ENCODE assay signal across 1 cellular context in genomic region chr13:46354143-46355087, GRCh38.
TF ChIP-seq lines count a peak whose summit lies in the region.

No MANE protein-coding gene starts in this region.

TF ChIP-seq in K562, 482 proteins besides CTCF, POLR2A, EP300 and RAD21 (continued from another document):
- TF ChIP-seq HOXB6 (CRISPR knock-in tag; IDR thresholded peaks at IDR 0.05; ENCODE audit: borderline replicate concordance) (no peak), ZNF143 (CRISPR knock-in tag; IDR thresholded peaks at IDR 0.05) (no peak), CEBPB (tag; IDR thresholded peaks at IDR 0.05) (no peak), RNF219 (CRISPR knock-in tag; IDR thresholded peaks at IDR 0.05) (no peak), ZNF707 (CRISPR knock-in tag; conservative IDR thresholded peaks at IDR 0.05) (no peak), ZNF518B (CRISPR knock-in tag; IDR thresholded peaks at IDR 0.05) (no peak), AFF1 (IDR thresholded peaks at IDR 0.05; ENCODE audit: low read depth in 1 of 2, partially characterized antibody in 2 of 2) (no peak), ZNF12 (CRISPR knock-in tag; IDR thresholded peaks at IDR 0.05) (no peak), PATZ1 (CRISPR knock-in tag; IDR thresholded peaks at IDR 0.05; ENCODE audit: borderline replicate concordance) (no peak)
